In genomic region chr5:107532182-107532878, GRCh38 we compare ENCODE assay signal across 2 cellular contexts.
TF ChIP-seq lines count a peak whose summit lies in the region.

No MANE protein-coding gene starts in this region.

TF ChIP-seq in HEK293, 187 proteins besides CTCF, POLR2A, EP300 and RAD21 (continued from another document):
- no peak for TF ChIP-seq ZNF776 (tag by site-specific recombination; IDR thresholded peaks at IDR 0.05; ENCODE audit: borderline replicate concordance)
- peak; percentile 53; the same call in 1 of the 2 replicates for TF ChIP-seq HOXD13 (CRISPR knock-in tag; IDR thresholded peaks at IDR 0.05; ENCODE audit: borderline replicate concordance)
- TF ChIP-seq ZNF791 (tag by site-specific recombination; IDR thresholded peaks at IDR 0.05) = no peak
- TF ChIP-seq BCL11B (tag by site-specific recombination; IDR thresholded peaks at IDR 0.05; ENCODE audit: low read depth) = no peak
- TF ChIP-seq ZNF843 (tag by site-specific recombination; IDR thresholded peaks at IDR 0.05) = peak; percentile 36; the same call in 1 of the 2 replicates
- no peak for TF ChIP-seq KLF7 (tag by site-specific recombination; IDR thresholded peaks at IDR 0.05; ENCODE audit: borderline replicate concordance)
- no peak for TF ChIP-seq SP7 (tag by site-specific recombination; IDR thresholded peaks at IDR 0.05)
- peak; percentile 75 for TF ChIP-seq ZIC2 (tag by site-specific recombination; IDR thresholded peaks at IDR 0.05)
- TF ChIP-seq ZNF521 (tag by site-specific recombination; IDR thresholded peaks at IDR 0.05) = no peak
- TF ChIP-seq ZNF48 (tag by site-specific recombination; IDR thresholded peaks at IDR 0.05) = no peak
- peak; percentile 41; the same call in 1 of the 2 replicates for TF ChIP-seq PRDM6 (tag by site-specific recombination; IDR thresholded peaks at IDR 0.05)
- TF ChIP-seq FEZF1 (tag by site-specific recombination; IDR thresholded peaks at IDR 0.05) = 0 out of 2 replicates have a peak, but pooled peaks have one; percentile 9

TF ChIP-seq in SK-N-SH treated with all-trans-retinoic acid at 6 μM for 48 hours, 23 proteins besides CTCF, POLR2A, EP300 and RAD21 (continued from another document):
- TF ChIP-seq TSHZ2 (CRISPR knock-in tag; IDR thresholded peaks at IDR 0.05) = no peak
